In genomic region chr13:77701305-77701704, GRCh38 we compare ENCODE assay signal across 19 cellular contexts.
"Had no signal": no experiment of that assay in that cellular context is flagged by ENCODE, and none has a peak within 500 bp of the region (broad histone marks: within the 10 kb centered on the region; RNA-seq: fewer than 3 reads in every experiment).

No MANE protein-coding gene starts in this region.

- H3K27me3 ChIP-seq: body of pancreas, suprapubic skin had no signal

- H3K4me3 ChIP-seq: body of pancreas, heart right ventricle, left lung, skin epidermis, suprapubic skin had no signal

- H3K36me3 ChIP-seq: heart right ventricle, left lung, suprapubic skin had no signal

- H3K9me3 ChIP-seq: body of pancreas, left lung, suprapubic skin had no signal

- H3K27ac ChIP-seq: heart right ventricle, left lung, skin epidermis, suprapubic skin had no signal

- DNase-seq: activated CD4-positive, alpha-beta T cell treated with anti-CD3 and anti-CD28 coated beads, Interleukin-2, amount 50 U/mL, for 1 hour; activated CD8-positive, alpha-beta memory T cell treated with anti-CD3 and anti-CD28 coated beads for 24 hours; activated naive CD8-positive, alpha-beta T cell treated with anti-CD3 and anti-CD28 coated beads for 36 hours; amygdala; body of pancreas; cortex of kidney; effector memory CD4-positive, alpha-beta T cell; foreskin melanocyte; heart right ventricle; left lung; naive thymus-derived CD4-positive, alpha-beta T cell; nucleus accumbens; stimulated activated CD4-positive, alpha-beta T cell treated with anti-CD3 and anti-CD28 coated beads, Interleukin-4, amount 100 ng/mL, for 4 hours; stimulated activated CD8-positive, alpha-beta memory T cell treated with anti-CD3 and anti-CD28 coated beads, Interleukin-4, amount 100 ng/mL, for 48 hours; stimulated activated naive CD4-positive, alpha-beta T cell treated with Interleukin-2 at 50 U/mL for 16 hours; SW 1271; trophoblast cell had no signal
